Comparison of ENCODE assay signal across 15 cellular contexts in genomic region chr4:67152976-67153375, GRCh38.
"Had no signal": no experiment of that assay in that cellular context is flagged by ENCODE, and none has a peak within 500 bp of the region (broad histone marks: within the 10 kb centered on the region; RNA-seq: fewer than 3 reads in every experiment).

No MANE protein-coding gene starts in this region.

- ATAC-seq: activated naive CD8-positive, alpha-beta T cell treated with anti-CD3 and anti-CD28 coated beads, Interleukin-2, amount 50 U/mL, for 24 hours; effector memory CD8-positive, alpha-beta T cell had no signal

- DNase-seq: activated CD4-positive, alpha-beta T cell treated with anti-CD3 and anti-CD28 coated beads for 1 hour; activated CD4-positive, alpha-beta T cell treated with anti-CD3 and anti-CD28 coated beads, Interleukin-2, amount 50 U/mL, for 4 hours; activated naive CD4-positive, alpha-beta T cell treated with Interleukin-2 at 50 U/mL for 16 hours; activated naive CD8-positive, alpha-beta T cell treated with anti-CD3 and anti-CD28 coated beads, Interleukin-2, amount 50 U/mL, for 24 hours; activated T-cell treated with anti-CD3 and anti-CD28 coated beads for 4 hours; aorta; effector memory CD8-positive, alpha-beta T cell; foreskin melanocyte; immature natural killer cell; mesendoderm; small intestine; stimulated activated CD4-positive, alpha-beta T cell treated with anti-CD3 and anti-CD28 coated beads, Interleukin-4, amount 100 ng/mL, for 24 hours; stimulated activated naive CD4-positive, alpha-beta T cell had no signal

- H3K27ac Mint-ChIP-seq: activated naive CD8-positive, alpha-beta T cell treated with anti-CD3 and anti-CD28 coated beads, Interleukin-2, amount 50 U/mL, for 24 hours; dendritic cell treated with granulocyte-macrophage colony-stimulating factor and Interleukin-4, amounts not matched to agents 40 ng/mL and 50 ng/mL, for 4 days; effector memory CD8-positive, alpha-beta T cell; immature natural killer cell had no signal

- H3K27me3 Mint-ChIP-seq: activated naive CD8-positive, alpha-beta T cell treated with anti-CD3 and anti-CD28 coated beads, Interleukin-2, amount 50 U/mL, for 24 hours; dendritic cell treated with granulocyte-macrophage colony-stimulating factor and Interleukin-4, amounts not matched to agents 40 ng/mL and 50 ng/mL, for 4 days; effector memory CD8-positive, alpha-beta T cell; progenitor cell of endocrine pancreas had no signal

- H3K9me3 Mint-ChIP-seq: activated naive CD8-positive, alpha-beta T cell treated with anti-CD3 and anti-CD28 coated beads, Interleukin-2, amount 50 U/mL, for 24 hours; dendritic cell treated with granulocyte-macrophage colony-stimulating factor and Interleukin-4, amounts not matched to agents 40 ng/mL and 50 ng/mL, for 4 days had no signal

- H3K36me3 Mint-ChIP-seq: immature natural killer cell had no signal

- H3K4me1 Mint-ChIP-seq: activated naive CD8-positive, alpha-beta T cell treated with anti-CD3 and anti-CD28 coated beads, Interleukin-2, amount 50 U/mL, for 24 hours; immature natural killer cell had no signal

- H3K4me3 Mint-ChIP-seq: activated naive CD8-positive, alpha-beta T cell treated with anti-CD3 and anti-CD28 coated beads, Interleukin-2, amount 50 U/mL, for 24 hours; dendritic cell treated with granulocyte-macrophage colony-stimulating factor and Interleukin-4, amounts not matched to agents 40 ng/mL and 50 ng/mL, for 4 days; effector memory CD8-positive, alpha-beta T cell; immature natural killer cell had no signal
